ENCODE assay signal across 8 cellular contexts in the genomic region with DNA sequence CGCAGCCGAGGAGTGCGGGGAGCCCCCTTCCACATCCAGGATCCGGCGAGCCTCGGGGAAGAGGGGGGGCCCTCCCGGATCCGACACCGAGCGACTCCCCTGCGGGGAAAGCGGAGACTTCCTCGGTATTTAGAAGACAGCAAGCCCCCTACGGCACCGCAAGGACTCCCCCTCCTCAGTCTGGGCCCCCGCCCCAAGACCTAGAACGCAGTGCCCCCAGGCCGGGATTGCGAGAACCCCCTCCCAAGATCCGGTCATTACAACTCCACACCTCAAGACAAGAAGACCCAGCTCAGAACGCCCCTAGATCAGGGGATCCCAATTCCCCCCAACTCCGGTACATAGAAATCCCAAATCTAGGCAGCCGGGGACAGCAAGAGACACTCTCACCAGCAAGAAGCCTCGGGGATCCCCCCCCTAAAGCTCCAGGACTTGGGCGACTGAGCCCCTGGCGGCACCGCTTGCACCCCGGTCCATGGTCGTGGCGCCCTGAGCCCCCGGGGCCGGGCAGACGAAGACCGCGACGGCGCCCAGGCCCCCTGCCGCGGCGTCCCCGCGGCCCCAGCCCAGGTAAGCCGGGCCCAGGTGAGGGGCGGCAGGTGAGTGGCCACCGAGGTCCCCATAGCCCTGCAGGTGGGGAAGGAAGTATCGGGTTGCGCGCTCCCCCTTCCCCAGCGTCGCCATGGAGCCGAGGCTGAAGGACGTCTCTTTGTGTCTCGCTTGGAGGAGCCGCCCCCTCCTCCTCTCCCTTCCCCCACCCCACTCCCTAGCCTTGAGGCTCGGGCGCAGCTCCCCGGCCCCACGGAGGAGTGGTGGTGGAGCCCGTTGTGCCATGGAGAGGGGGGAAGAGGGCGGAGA.
DNase-seq lines count a peak whose midpoint lies in the region; ATAC-seq lines count a peak whose summit lies in the region.

No MANE protein-coding gene starts in this region.

- peaks cover 0 to 22% of the 10 kb centered on the region in 2 donors for H3K27me3 ChIP-seq in muscle layer of colon (ENCODE audit: control insufficient read depth in 1 of 2, insufficient read depth in 2 of 2, low read length in 2 of 2)

- DNase-seq in stimulated activated naive CD4-positive, alpha-beta T cell (lab: John Stamatoyannopoulos, UW): peak; percentile 18 to 56 (median 43)
- DNase-seq in stimulated activated naive CD4-positive, alpha-beta T cell treated with Interleukin-2 at 50 U/mL for 16 hours (lab: John Stamatoyannopoulos, UW): no peak
- DNase-seq in NCI-H69 (lab: John Stamatoyannopoulos, UW) (peak; percentile 95), HuH-7.5 (ENCODE audit: low spot score) (no peak), SKM-1 (lab: John Stamatoyannopoulos, UW; ENCODE audit: unreplicated experiment) (no peak)
- DNase-seq in central memory CD8-positive, alpha-beta T cell (ENCODE audit: low spot score in 2 of 2): no peak

- H3K27me3 Mint-ChIP-seq in central memory CD8-positive, alpha-beta T cell: no peaks in the 10 kb centered on the region

- peaks cover 8% of the 10 kb centered on the region for H3K4me1 ChIP-seq in muscle layer of colon (ENCODE audit: insufficient read depth, low read length)

- H3K27ac Mint-ChIP-seq in central memory CD8-positive, alpha-beta T cell (ENCODE audit: low read depth): peak overlapping the region; percentile 44

- no peak overlapping the region for H3K9ac ChIP-seq in muscle layer of colon (ENCODE audit: low read length)

- peak; percentile 13 for ATAC-seq in central memory CD8-positive, alpha-beta T cell (replicated peaks; ENCODE audit: extremely low read depth, poor library complexity, severe bottlenecking)
- ATAC-seq in HG03342 (IDR thresholded peaks at IDR 0.05; ENCODE audit: unreplicated experiment): no peak

- no peak overlapping the region for H3K27ac ChIP-seq in muscle layer of colon (ENCODE audit: low read depth, low read length)

- no peaks in the 10 kb centered on the region for H3K36me3 ChIP-seq in muscle layer of colon (ENCODE audit: insufficient read depth, low read length)

- peak overlapping the region; percentile 89 for H3K4me3 Mint-ChIP-seq in central memory CD8-positive, alpha-beta T cell

- no peaks in the 10 kb centered on the region for H3K9me3 ChIP-seq in muscle layer of colon (ENCODE audit: low read length)

- H3K36me3 Mint-ChIP-seq in central memory CD8-positive, alpha-beta T cell (ENCODE audit: insufficient read depth): peaks cover 9% of the 10 kb centered on the region

- H3K9me3 Mint-ChIP-seq in central memory CD8-positive, alpha-beta T cell: no peaks in the 10 kb centered on the region

- H3K4me3 ChIP-seq in muscle layer of colon (ENCODE audit: low read depth in 1 of 2, low read length in 2 of 2): peak overlapping the region; percentile 41 to 47

- H3K4me1 Mint-ChIP-seq in central memory CD8-positive, alpha-beta T cell: peaks cover 70% of the 10 kb centered on the region

Comparison
In these comparisons a context has a peak if more than half of its experiments do, and no peak if none do; other contexts are left out.
1. DNase-seq: peak in stimulated activated naive CD4-positive, alpha-beta T cell (6 of 6) and NCI-H69 (single experiment); none in stimulated activated naive CD4-positive, alpha-beta T cell treated with Interleukin-2 at 50 U/mL for 16 hours (single experiment), central memory CD8-positive, alpha-beta T cell (0 of 2), HuH-7.5 (single experiment) and SKM-1 (single experiment).